22 cellular contexts compared by ENCODE assay signal in the genomic region with DNA sequence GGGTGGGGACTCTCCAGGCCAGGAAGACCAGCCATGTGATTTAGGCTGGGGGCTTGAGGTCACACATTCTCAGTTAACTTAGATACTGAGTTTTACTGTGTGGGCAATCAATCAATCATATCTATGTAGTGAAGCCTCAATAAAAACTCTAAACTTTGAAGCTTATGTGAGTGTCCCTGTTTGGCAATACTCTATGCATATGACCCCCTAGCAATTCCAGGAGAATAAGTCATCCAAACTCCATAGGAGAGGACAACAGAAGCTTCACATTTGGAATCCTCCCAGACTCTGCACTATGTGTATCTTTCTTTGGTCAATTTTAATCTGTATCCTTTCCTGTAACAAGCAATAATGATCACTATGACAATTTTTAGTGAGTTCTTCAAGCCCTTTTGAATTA.
"Had no signal": no experiment of that assay in that cellular context is flagged by ENCODE, and none has a peak within 500 bp of the region (broad histone marks: within the 10 kb centered on the region; RNA-seq: fewer than 3 reads in every experiment).

No MANE protein-coding gene starts in this region.

- H3K9me3 ChIP-seq: prostate gland, right lobe of liver, stomach, thoracic aorta, transverse colon had no signal

- H3K27me3 ChIP-seq: heart left ventricle, right lobe of liver, stomach, transverse colon had no signal

- H3K4me3 ChIP-seq: coronary artery, heart left ventricle, prostate gland, right lobe of liver, skin epidermis, stomach, thoracic aorta, transverse colon had no signal

- DNase-seq: effector CD4-positive, alpha-beta T cell; endodermal cell; erythroblast; heart left ventricle; hippocampal formation; islet precursor cell; mammary epithelial cell; naive thymus-derived CD4-positive, alpha-beta T cell; nephron progenitor cell; retina; right lobe of liver; stimulated activated CD4-positive, alpha-beta T cell treated with anti-CD3 and anti-CD28 coated beads, Interleukin-12 subunit alpha, Interleukin-12 subunit beta, amount 100 ng/mL, for 4 hours; stimulated activated naive CD4-positive, alpha-beta T cell; stomach; substantia nigra; transverse colon had no signal

- H3K79me2 ChIP-seq: parathyroid adenoma had no signal

- H3K36me3 ChIP-seq: heart left ventricle, prostate gland, right lobe of liver, stomach, thoracic aorta, transverse colon had no signal

- H3K4me1 ChIP-seq: heart left ventricle, parathyroid adenoma, prostate gland, right lobe of liver, stomach, transverse colon had no signal

- ATAC-seq: heart left ventricle; left lobe of liver; naive thymus-derived CD4-positive, alpha-beta T cell; right lobe of liver had no signal

- H2AFZ ChIP-seq: parathyroid adenoma had no signal

- H3K27ac ChIP-seq: coronary artery, heart left ventricle, parathyroid adenoma, prostate gland, right lobe of liver, skin epidermis, stomach, thoracic aorta, transverse colon had no signal
